Comparison of ENCODE assay signal across 8 cellular contexts in genomic region chr16:80852261-80852872, GRCh38. TPM values are rescaled to one million over a fixed set of nuclear protein-coding genes. Genes with fewer than 3 reads are reported as not detected.
DNase-seq lines count a peak whose midpoint lies in the region; ATAC-seq and TF ChIP-seq lines count a peak whose summit lies in the region.

No MANE protein-coding gene starts in this region.

- WGBS in right lobe of liver (ENCODE audit: insufficient coverage, low coverage, low lambda C conversion rate, missing lambda C conversion rate): 88% methylated on average over 5 of the region's 5 CpGs

- H3K9me3 ChIP-seq in HEK293 (ENCODE audit: control insufficient read depth, insufficient read depth, low read depth, low read length) (no peaks in the 10 kb centered on the region), right lobe of liver (no peaks in the 10 kb centered on the region)
- H3K9me3 ChIP-seq in CD8-positive, alpha-beta T cell (ENCODE audit: low read length): no peaks in the 10 kb centered on the region

- H3K27ac ChIP-seq in HEK293 (ENCODE audit: extremely low read depth, low read depth, low read length): no peak overlapping the region
- no peak overlapping the region for H3K27ac ChIP-seq in right lobe of liver
- no peak overlapping the region for H3K27ac ChIP-seq in CD8-positive, alpha-beta T cell (ENCODE audit: low read depth, low read length)

- no peaks in the 10 kb centered on the region for H3K9me3 Mint-ChIP-seq in activated CD8-positive, alpha-beta T cell treated with anti-CD3 and anti-CD28 coated beads for 36 hours
- no peaks in the 10 kb centered on the region for H3K9me3 Mint-ChIP-seq in CD8-positive, alpha-beta T cell

- POLR2A ChIA-PET in HEK293 (lab: Yijun Ruan, JAX): no interaction called here
- POLR2A ChIA-PET in activated CD8-positive, alpha-beta T cell treated with anti-CD3 and anti-CD28 coated beads for 36 hours (lab: Charles Lee): no interaction called here
- POLR2A ChIA-PET in CD8-positive, alpha-beta T cell (lab: Charles Lee): no interaction called here

- H3K4me3 ChIP-seq in HEK293 (ENCODE audit: low read depth, low read length) (no peak overlapping the region), right lobe of liver (no peak overlapping the region)
- H3K4me3 ChIP-seq in CD8-positive, alpha-beta T cell (ENCODE audit: low read depth, low read length): no peak overlapping the region

- no peaks in the 10 kb centered on the region for H3K4me1 Mint-ChIP-seq in activated CD8-positive, alpha-beta T cell treated with anti-CD3 and anti-CD28 coated beads for 36 hours (ENCODE audit: low read depth)
- H3K4me1 Mint-ChIP-seq in CD8-positive, alpha-beta T cell (ENCODE audit: low read depth): no peaks in the 10 kb centered on the region

- TF ChIP-seq CTCF in HEK293 (tag by site-specific recombination; IDR thresholded peaks at IDR 0.05): peak; percentile 34; the same call in 1 of the 2 replicates
- TF ChIP-seq CTCF in activated CD8-positive, alpha-beta T cell treated with anti-CD3 and anti-CD28 coated beads for 36 hours (IDR thresholded peaks at IDR 0.05): peak; percentile 41
- peak; percentile 32 to 50 (median 42) for TF ChIP-seq CTCF in right lobe of liver (IDR thresholded peaks at IDR 0.05)
- no peak for TF ChIP-seq CTCF in CD8-positive, alpha-beta T cell (IDR thresholded peaks at IDR 0.05)

- peaks cover 4% of the 10 kb centered on the region for H3K27me3 Mint-ChIP-seq in activated CD8-positive, alpha-beta T cell treated with anti-CD3 and anti-CD28 coated beads for 36 hours
- peaks cover 13% of the 10 kb centered on the region for H3K27me3 Mint-ChIP-seq in CD8-positive, alpha-beta T cell (ENCODE audit: low read depth)

- no peak overlapping the region for H3K4me3 Mint-ChIP-seq in activated CD8-positive, alpha-beta T cell treated with anti-CD3 and anti-CD28 coated beads for 36 hours
- H3K4me3 Mint-ChIP-seq in CD8-positive, alpha-beta T cell: no peak overlapping the region

- TF ChIP-seq POLR2A in right lobe of liver (IDR thresholded peaks at IDR 0.05): no peak

- CTCF ChIA-PET in HEK293 (lab: Yijun Ruan, JAX): interaction anchor here (0.6 to 4.1 kb wide), 6 partner anchors 12 to 794 kb away, joined by 3 to 37 read pairs (median 3); no protein-coding TSS in a partner anchor
- CTCF ChIA-PET in activated CD8-positive, alpha-beta T cell treated with anti-CD3 and anti-CD28 coated beads for 36 hours (lab: Charles Lee): interaction anchor here (0.8 to 5.1 kb wide), 4 partner anchors 26 to 326 kb away, joined by 3 to 31 read pairs (median 4); no protein-coding TSS in a partner anchor
- CTCF ChIA-PET in CD8-positive, alpha-beta T cell (lab: Charles Lee): no interaction called here

- no peak for ATAC-seq in activated CD8-positive, alpha-beta T cell treated with anti-CD3 and anti-CD28 coated beads for 36 hours
- peak; percentile 44 to 58 (median 45) for ATAC-seq in right lobe of liver
- no peak for ATAC-seq in CD8-positive, alpha-beta T cell
- ATAC-seq in HG02938 (IDR thresholded peaks at IDR 0.05; ENCODE audit: unreplicated experiment): no peak

- H3K36me3 ChIP-seq in HEK293 (ENCODE audit: control insufficient read depth in 2 of 2, insufficient read depth in 1 of 2, low read length in 2 of 2) (no peaks in the 10 kb centered on the region), right lobe of liver (no peaks in the 10 kb centered on the region)
- H3K36me3 ChIP-seq in CD8-positive, alpha-beta T cell (ENCODE audit: insufficient read depth, low read length): no peaks in the 10 kb centered on the region

- H3K36me3 Mint-ChIP-seq in activated CD8-positive, alpha-beta T cell treated with anti-CD3 and anti-CD28 coated beads for 36 hours (ENCODE audit: low read depth): no peaks in the 10 kb centered on the region
- H3K36me3 Mint-ChIP-seq in CD8-positive, alpha-beta T cell: no peaks in the 10 kb centered on the region

- no peaks in the 10 kb centered on the region for H3K27me3 ChIP-seq in right lobe of liver
- no peaks in the 10 kb centered on the region for H3K27me3 ChIP-seq in CD8-positive, alpha-beta T cell (ENCODE audit: insufficient read depth, low read length)

- intact Hi-C loops in activated CD8-positive, alpha-beta T cell treated with anti-CD3 and anti-CD28 coated beads for 36 hours (cut with micrococcal nuclease): no loop called here
- intact Hi-C loops in right lobe of liver (cut with DNase I): no loop called here
- intact Hi-C loops in CD8-positive, alpha-beta T cell (cut with DNase I, micrococcal nuclease): no loop called here

- H3K4me1 ChIP-seq in HEK293 (ENCODE audit: control insufficient read depth, insufficient read depth, low read length) (no peaks in the 10 kb centered on the region), right lobe of liver (no peaks in the 10 kb centered on the region)
- H3K4me1 ChIP-seq in CD8-positive, alpha-beta T cell (ENCODE audit: insufficient read depth, low read length): no peaks in the 10 kb centered on the region

- DNase-seq in CD1c-positive myeloid dendritic cell (ENCODE audit: extremely low spot score): peak; percentile 4
- peak; percentile 41 for DNase-seq in activated CD8-positive, alpha-beta T cell treated with anti-CD3 and anti-CD28 coated beads for 36 hours
- no peak for DNase-seq in right lobe of liver
- DNase-seq in NCI-H510A (lab: John Stamatoyannopoulos, UW): no peak
- DNase-seq in CD8-positive, alpha-beta T cell: no peak
- DNase-seq in effector CD8-positive, alpha-beta T cell (lab: John Stamatoyannopoulos, UW): no peak

- H3K27ac Mint-ChIP-seq in activated CD8-positive, alpha-beta T cell treated with anti-CD3 and anti-CD28 coated beads for 36 hours: no peak overlapping the region
- no peak overlapping the region for H3K27ac Mint-ChIP-seq in CD8-positive, alpha-beta T cell

TF ChIP-seq in HEK293, 187 proteins besides CTCF, POLR2A, EP300 and RAD21:
- no peak for TF ChIP-seq ZNF514 (tag by site-specific recombination; IDR thresholded peaks at IDR 0.05)
- no peak for TF ChIP-seq ZNF324 (tag by site-specific recombination; IDR thresholded peaks at IDR 0.05)
- TF ChIP-seq HOXD13 (CRISPR knock-in tag; IDR thresholded peaks at IDR 0.05; ENCODE audit: borderline replicate concordance): no peak
- no peak for TF ChIP-seq TRIM28 (IDR thresholded peaks at IDR 0.05; ENCODE audit: borderline replicate concordance, low read length)
- TF ChIP-seq ZNF18 (tag by site-specific recombination; IDR thresholded peaks at IDR 0.05): no peak
- TF ChIP-seq ZNF133 (tag by site-specific recombination; IDR thresholded peaks at IDR 0.05): no peak

RNA-seq across cellular contexts. Expression of gene CDYL2, which starts 48.0 kb away (rescaled TPM):
- total RNA-seq in activated CD8-positive, alpha-beta T cell treated with anti-CD3 and anti-CD28 coated beads for 36 hours: 10 to 100 TPM; 10.4 to 11.4 TPM
- 10 to 100 TPM in 1 of 6 experiments, 1 to 10 TPM in 5; 2.2 to 12.7 (median 6.3) TPM for total RNA-seq in right lobe of liver
- total RNA-seq in CD8-positive, alpha-beta T cell: 10 to 100 TPM; 19.4 to 19.9 TPM

Comparison
In these comparisons a context has a peak if more than half of its experiments do, and no peak if none do; other contexts are left out.
1. DNase-seq: peak in CD1c-positive myeloid dendritic cell (single experiment) and activated CD8-positive, alpha-beta T cell treated with anti-CD3 and anti-CD28 coated beads for 36 hours (single experiment); none in right lobe of liver (0 of 3), NCI-H510A (single experiment), CD8-positive, alpha-beta T cell (0 of 7) and effector CD8-positive, alpha-beta T cell (single experiment).
2. ATAC-seq: peak in right lobe of liver (4 of 4); none in activated CD8-positive, alpha-beta T cell treated with anti-CD3 and anti-CD28 coated beads for 36 hours (single experiment), CD8-positive, alpha-beta T cell (single experiment) and HG02938 (single experiment).